ENCODE assay signal across 1 cellular context in genomic region chr12:106957617-106958016, GRCh38.
TF ChIP-seq lines count a peak whose summit lies in the region.

No MANE protein-coding gene starts in this region.

TF ChIP-seq in K562, 482 proteins besides CTCF, POLR2A, EP300 and RAD21:
- peak; percentile 78 for TF ChIP-seq ZKSCAN1 (IDR thresholded peaks at IDR 0.05; ENCODE audit: low read depth, low read length)
- no peak for TF ChIP-seq CC2D1A (IDR thresholded peaks at IDR 0.05)
- TF ChIP-seq ZNF224 (CRISPR knock-in tag; IDR thresholded peaks at IDR 0.05), result no peak
- TF ChIP-seq YY1 (IDR thresholded peaks at IDR 0.05; ENCODE audit: borderline replicate concordance in 1 of 3, control insufficient read depth in 1 of 3, extremely low read depth in 1 of 3, insufficient read depth in 3 of 3, insufficient read length in 1 of 3, insufficient replicate concordance in 2 of 3, low read depth in 1 of 3, low read length in 2 of 3), result peak in 1 of 3 experiments; percentile 53
TF ChIP-seq in K562: peak in this region for 2.
